In the genomic region with DNA sequence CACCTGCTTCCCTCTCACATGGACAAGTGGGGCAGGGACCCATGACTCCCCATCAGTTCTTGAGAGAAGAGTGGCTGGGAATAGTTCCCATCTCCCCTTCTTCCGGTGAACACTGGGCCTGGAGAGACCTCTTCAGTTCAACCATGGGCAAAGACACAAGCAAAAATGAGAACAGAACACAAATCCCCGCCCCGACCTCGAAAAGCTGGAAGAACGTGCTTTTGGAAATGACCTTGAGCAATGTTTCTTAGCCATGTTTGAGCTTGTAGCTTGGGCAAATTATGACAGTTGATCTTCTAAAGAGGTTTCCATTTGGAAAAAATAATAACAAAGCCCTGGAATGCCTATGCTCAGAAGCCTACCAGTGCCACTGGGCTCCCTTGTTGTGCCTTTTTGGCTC, we compare ENCODE assay signal across 1 cellular context.
TF ChIP-seq lines count a peak whose summit lies in the region.

No MANE protein-coding gene starts in this region.

TF ChIP-seq in HepG2, 621 proteins besides CTCF, POLR2A, EP300 and RAD21 (continued from another document):
- TF ChIP-seq KIAA2018 (CRISPR knock-in tag; IDR thresholded peaks at IDR 0.05; ENCODE audit: borderline replicate concordance) (no peak), SIX1 (CRISPR knock-in tag; IDR thresholded peaks at IDR 0.05; ENCODE audit: borderline replicate concordance) (no peak), ZNF75D (CRISPR knock-in tag; IDR thresholded peaks at IDR 0.05; ENCODE audit: borderline replicate concordance) (no peak), TSC22D2 (CRISPR knock-in tag; IDR thresholded peaks at IDR 0.05; ENCODE audit: borderline replicate concordance) (no peak), ZBTB1 (CRISPR knock-in tag; IDR thresholded peaks at IDR 0.05; ENCODE audit: borderline replicate concordance) (no peak)
